ENCODE assay signal across 9 cellular contexts in genomic region chr5:159451197-159452052, GRCh38.
DNase-seq lines count a peak whose midpoint lies in the region; ATAC-seq, FAIRE-seq and TF ChIP-seq lines count a peak whose summit lies in the region.
"Had no signal": no experiment of that assay in that cellular context is flagged by ENCODE, and none has a peak within 500 bp of the region (broad histone marks: within the 10 kb centered on the region; RNA-seq: fewer than 3 reads in every experiment).

No MANE protein-coding gene starts in this region.

- H3K9me3 ChIP-seq in HEK293 (ENCODE audit: control insufficient read depth, insufficient read depth, low read depth, low read length), result no peaks in the 10 kb centered on the region
- no peaks in the 10 kb centered on the region for H3K9me3 ChIP-seq in astrocyte (ENCODE audit: insufficient read depth, low read depth, low read length)

- H3K4me1 ChIP-seq in HEK293 (ENCODE audit: control insufficient read depth, insufficient read depth, low read length) (peaks cover 16% of the 10 kb centered on the region), astrocyte (ENCODE audit: insufficient read depth, low read length) (peaks cover 25% of the 10 kb centered on the region)

- FAIRE-seq in astrocyte (lab: Jason Lieb, UNC), result peak; percentile 97

- CTCF ChIA-PET in HEK293 (lab: Yijun Ruan, JAX), result interaction anchor here (0.6 to 4.5 kb wide), 12 partner anchors 12 to 535 kb away, joined by 3 to 20 read pairs (median 3); no protein-coding TSS in a partner anchor

- DNase-seq in astrocyte (ENCODE audit: low read depth) (peak; percentile 97), hepatic stellate cell (ENCODE audit: low spot score) (peak; percentile 81), superior temporal gyrus (ENCODE audit: extremely low spot score) (peak; percentile 63), NCI-H510A (lab: John Stamatoyannopoulos, UW) (no peak), DMS114 treated with DMSO at 0.1 percent for 48 hours (lab: John Stamatoyannopoulos, UW; ENCODE audit: unreplicated experiment) (no peak)
- DNase-seq in stimulated activated CD4-positive, alpha-beta T cell treated with anti-CD3 and anti-CD28 coated beads, Interleukin-4, amount 100 ng/mL, for 24 hours, result no peak
- DNase-seq: RPMI8226 had no signal

- H3K4me1 Mint-ChIP-seq in astrocyte (ENCODE audit: low read depth, unreplicated experiment), result peaks cover 21% of the 10 kb centered on the region

- peak overlapping the region; percentile 6 for H2AFZ ChIP-seq in astrocyte (ENCODE audit: low read depth, low read length)

- H3K27me3 ChIP-seq in astrocyte (ENCODE audit: insufficient read depth, low read length), result no peaks in the 10 kb centered on the region

- no peak overlapping the region for H3K4me3 Mint-ChIP-seq in astrocyte (ENCODE audit: unreplicated experiment)

- ATAC-seq in HG03439 (IDR thresholded peaks at IDR 0.05; ENCODE audit: unreplicated experiment), result no peak

- H3K4me3 ChIP-seq in HEK293 (ENCODE audit: low read depth, low read length) (no peak overlapping the region), astrocyte (ENCODE audit: insufficient read depth, low read depth, low read length) (no peak overlapping the region)

- peak overlapping the region; percentile 46 for H3K4me2 ChIP-seq in astrocyte (ENCODE audit: low read length)

- H3K36me3 Mint-ChIP-seq in astrocyte (ENCODE audit: low read depth, unreplicated experiment), result no peaks in the 10 kb centered on the region

- H4K20me1 ChIP-seq in astrocyte (ENCODE audit: insufficient read depth, low read length), result no peaks in the 10 kb centered on the region

- TF ChIP-seq CTCF in HEK293 (tag by site-specific recombination; IDR thresholded peaks at IDR 0.05) (no peak), astrocyte (IDR thresholded peaks at IDR 0.05; ENCODE audit: insufficient read depth, low read depth, low read length) (no peak)

- peak overlapping the region; percentile 21 for H3K9ac ChIP-seq in astrocyte (ENCODE audit: low read length)

- H3K36me3 ChIP-seq in HEK293 (ENCODE audit: control insufficient read depth in 2 of 2, insufficient read depth in 1 of 2, low read length in 2 of 2), result no peaks in the 10 kb centered on the region
- H3K36me3 ChIP-seq in astrocyte (ENCODE audit: insufficient read depth, low read length), result no peaks in the 10 kb centered on the region

- peaks cover 7% of the 10 kb centered on the region for H3K27me3 Mint-ChIP-seq in astrocyte (ENCODE audit: low read depth, unreplicated experiment)

- no peaks in the 10 kb centered on the region for H3K79me2 ChIP-seq in astrocyte (ENCODE audit: insufficient read depth, low read length)

- POLR2A ChIA-PET in HEK293 (lab: Yijun Ruan, JAX), result interaction anchor here (0.7 kb wide), 1 partner anchor 12 kb away, joined by 3 read pairs; no protein-coding TSS in a partner anchor

- H3K27ac Mint-ChIP-seq in astrocyte (ENCODE audit: unreplicated experiment), result peak overlapping the region; percentile 11

- H3K27ac ChIP-seq in HEK293 (ENCODE audit: extremely low read depth, low read depth, low read length), result no peak overlapping the region; the same call in 1 of the 2 replicates
- peak overlapping the region; percentile 62 for H3K27ac ChIP-seq in astrocyte (ENCODE audit: low read depth, low read length)

- no peaks in the 10 kb centered on the region for H3K9me3 Mint-ChIP-seq in astrocyte (ENCODE audit: unreplicated experiment)

TF ChIP-seq in HEK293, 187 proteins besides CTCF, POLR2A, EP300 and RAD21 (continues in another document):
- TF ChIP-seq ZNF513 (tag by site-specific recombination; IDR thresholded peaks at IDR 0.05) (no peak), PRDM10 (tag by site-specific recombination; IDR thresholded peaks at IDR 0.05) (peak; percentile 83), HIC1 (tag by site-specific recombination; IDR thresholded peaks at IDR 0.05) (no peak), SP3 (tag by site-specific recombination; IDR thresholded peaks at IDR 0.05) (no peak), ZNF311 (tag by site-specific recombination; IDR thresholded peaks at IDR 0.05; ENCODE audit: borderline replicate concordance) (no peak), ZNF202 (tag by site-specific recombination; IDR thresholded peaks at IDR 0.05; ENCODE audit: borderline replicate concordance) (no peak), ZBTB17 (tag by site-specific recombination; IDR thresholded peaks at IDR 0.05) (no peak), ZNF600 (tag by site-specific recombination; IDR thresholded peaks at IDR 0.05) (peak; percentile 58), KLF17 (tag by site-specific recombination; IDR thresholded peaks at IDR 0.05) (no peak), ZSCAN4 (tag by site-specific recombination; IDR thresholded peaks at IDR 0.05) (no peak), ZNF274 (IDR thresholded peaks at IDR 0.05; ENCODE audit: low read length) (no peak), ZNF274 (tag by site-specific recombination; IDR thresholded peaks at IDR 0.05; ENCODE audit: borderline replicate concordance) (no peak), KLF1 (tag by site-specific recombination; IDR thresholded peaks at IDR 0.05) (no peak), ZNF629 (tag by site-specific recombination; IDR thresholded peaks at IDR 0.05) (0 out of 2 replicates have a peak, but pooled peaks have one; percentile 23)

Comparison
In these comparisons a context has a peak if more than half of its experiments do, and no peak if none do; other contexts are left out.
1. DNase-seq: peak in astrocyte (single experiment), hepatic stellate cell (single experiment) and superior temporal gyrus (single experiment); none in stimulated activated CD4-positive, alpha-beta T cell treated with anti-CD3 and anti-CD28 coated beads, Interleukin-4, amount 100 ng/mL, for 24 hours (single experiment), NCI-H510A (single experiment) and DMS114 treated with DMSO at 0.1 percent for 48 hours (single experiment).